In the genomic region with DNA sequence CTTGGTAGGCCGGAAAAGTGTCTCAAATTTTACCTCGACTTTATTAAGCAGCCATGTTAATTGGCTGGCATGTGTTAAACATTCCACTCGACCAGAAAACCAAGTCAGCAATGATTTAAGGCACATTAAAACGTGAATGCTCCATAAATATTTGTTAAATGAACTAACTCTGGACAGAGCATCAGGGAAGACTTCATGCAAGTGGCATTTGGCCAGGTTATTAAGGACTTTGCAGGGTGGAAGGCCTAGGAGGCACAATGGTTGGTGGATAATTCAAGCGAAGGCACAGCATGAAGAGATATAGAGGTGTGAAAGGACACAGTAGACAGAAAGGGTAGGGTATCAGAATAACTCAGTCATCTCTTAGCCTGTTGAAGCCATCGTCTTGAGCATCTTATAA, we compare ENCODE assay signal across 11 cellular contexts. TPM values are rescaled to one million over a fixed set of nuclear protein-coding genes. Genes with fewer than 3 reads are reported as not detected.
A peak's percentile ranks its signal among the peaks of the same experiment; 100 is the strongest.
DNase-seq lines count a peak whose midpoint lies in the region; ATAC-seq, FAIRE-seq and TF ChIP-seq lines count a peak whose summit lies in the region.
"Had no signal": no experiment of that assay in that cellular context is flagged by ENCODE, and none has a peak within 500 bp of the region (broad histone marks: within the 10 kb centered on the region; RNA-seq: fewer than 3 reads in every experiment).

No MANE protein-coding gene starts in this region.

- H3K9ac ChIP-seq in GM12878 (ENCODE audit: control insufficient read depth, insufficient read depth, low read length) (no peak overlapping the region), mesendoderm (ENCODE audit: low read length) (no peak overlapping the region)

- peaks cover 70% of the 10 kb centered on the region for H3K4me1 Mint-ChIP-seq in activated T-cell treated with anti-CD3 and anti-CD28 coated beads, Interleukin-2, amount 50 U/mL, for 72 hours (ENCODE audit: low read depth)

- H3K27ac ChIP-seq in GM12878 (ENCODE audit: control insufficient read depth, insufficient read depth): peak overlapping the region; percentile 25; the same call in 1 of the 2 replicates
- H3K27ac ChIP-seq in mesendoderm (ENCODE audit: low read depth, low read length): peak overlapping the region; percentile 47
- peak overlapping the region; percentile 39 to 67 for H3K27ac ChIP-seq in uterus

- CTCF ChIA-PET in GM12878 (lab: Yijun Ruan, JAX): interaction anchor here (1.1 kb wide), 1 partner anchor 159 kb away, joined by 3 read pairs; no protein-coding TSS in a partner anchor

- POLR2A ChIA-PET in GM12878 (lab: Charles Lee): interaction anchor here (1.6 kb wide), 1 partner anchor 18 kb away, joined by 3 read pairs; no protein-coding TSS in a partner anchor

- FAIRE-seq in GM12878 (lab: Jason Lieb, UNC) (no peak), GM12892 (lab: Jason Lieb, UNC) (no peak)

- no peak overlapping the region for H3K4me2 ChIP-seq in GM12878 (ENCODE audit: control insufficient read depth, insufficient read depth)
- H3K4me2 ChIP-seq in mesendoderm (ENCODE audit: low read length): no peak overlapping the region

- no peak for TF ChIP-seq EP300 in GM12878 (IDR thresholded peaks at IDR 0.05; ENCODE audit: borderline replicate concordance in 1 of 2, control insufficient read depth in 1 of 2, low read depth in 2 of 2, low read length in 2 of 2)

- peaks cover 0 to 3% of the 10 kb centered on the region in 2 donors for H3K36me3 Mint-ChIP-seq in activated naive CD4-positive, alpha-beta T cell treated with anti-CD3 and anti-CD28 coated beads, Interleukin-2, amount 50 U/mL, for 72 hours
- H3K36me3 Mint-ChIP-seq in activated T-cell treated with anti-CD3 and anti-CD28 coated beads, Interleukin-2, amount 50 U/mL, for 72 hours (ENCODE audit: insufficient read depth in 2 of 2): peaks cover 0 to under 1% of the 10 kb centered on the region in 2 donors

- H3K79me2 ChIP-seq in GM12878 (ENCODE audit: control insufficient read depth, insufficient read depth, low read length) (peaks cover 72% of the 10 kb centered on the region), mesendoderm (ENCODE audit: control insufficient read depth, insufficient read depth, low read length) (peaks cover 68% of the 10 kb centered on the region)

- no peak overlapping the region for H3K23ac ChIP-seq in mesendoderm (ENCODE audit: low read length)

- no peak overlapping the region for H4K8ac ChIP-seq in mesendoderm (ENCODE audit: low read depth, low read length)

- no peak overlapping the region for H2BK15ac ChIP-seq in mesendoderm (replicated peaks; ENCODE audit: low read depth)

- no peak overlapping the region for H3K56ac ChIP-seq in mesendoderm (ENCODE audit: low read length)

- TF ChIP-seq CTCF in GM12878 (IDR thresholded peaks at IDR 0.05 in 2 of 3, conservative IDR thresholded peaks at IDR 0.05 in 1 of 3; ENCODE audit: control insufficient read depth in 2 of 3, extremely low read depth in 1 of 3, insufficient read depth in 1 of 3, low read depth in 3 of 3, low read length in 3 of 3) (no peak), uterus (IDR thresholded peaks at IDR 0.05) (no peak)

- no peak for TF ChIP-seq POLR2A in GM12878 (IDR thresholded peaks at IDR 0.05; ENCODE audit: low read depth, low read length)
- no peak for TF ChIP-seq POLR2A in uterus (IDR thresholded peaks at IDR 0.05)
- TF ChIP-seq POLR2A in GM12892 (IDR thresholded peaks at IDR 0.05; ENCODE audit: low read depth, low read length): no peak

- H3K27me3 Mint-ChIP-seq in activated T-cell treated with anti-CD3 and anti-CD28 coated beads, Interleukin-2, amount 50 U/mL, for 72 hours (ENCODE audit: low read depth): no peaks in the 10 kb centered on the region

- ATAC-seq in activated naive CD4-positive, alpha-beta T cell treated with anti-CD3 and anti-CD28 coated beads, Interleukin-2, amount 50 U/mL, for 72 hours: no peak
- ATAC-seq in GM12878 (peak; percentile 32), GM19452 (IDR thresholded peaks at IDR 0.05; ENCODE audit: unreplicated experiment) (no peak)
- ATAC-seq in activated T-cell treated with anti-CD3 and anti-CD28 coated beads, Interleukin-2, amount 50 U/mL, for 72 hours (replicated peaks in 1 of 2): no peak
- ATAC-seq: sciatic nerve had no signal

- H2AFZ ChIP-seq in GM12878 (ENCODE audit: control insufficient read depth, low read depth, low read length): no peak overlapping the region
- H2AFZ ChIP-seq: hepatocyte had no signal

- H2BK5ac ChIP-seq in mesendoderm (ENCODE audit: low read length): no peak overlapping the region

- peaks cover 27% of the 10 kb centered on the region for H3K79me1 ChIP-seq in mesendoderm (ENCODE audit: low read length)

- no peak overlapping the region for H4K5ac ChIP-seq in mesendoderm (ENCODE audit: low read length)

- no peak overlapping the region for H3K4me3 Mint-ChIP-seq in activated T-cell treated with anti-CD3 and anti-CD28 coated beads, Interleukin-2, amount 50 U/mL, for 72 hours

- no TSS peak for BruUV-seq in GM12878 (replicated peaks; lab: Mats Ljungman, UMichigan)

- no peak overlapping the region for H2BK120ac ChIP-seq in mesendoderm (ENCODE audit: low read depth, low read length)

- H2AK5ac ChIP-seq in mesendoderm (ENCODE audit: low read length): no peak overlapping the region

- H3K4me1 ChIP-seq in GM12878 (ENCODE audit: control insufficient read depth, insufficient read depth, low read length): peaks cover 2% of the 10 kb centered on the region; the same call in 1 of the 2 replicates
- H3K4me1 ChIP-seq in mesendoderm (ENCODE audit: control insufficient read depth, low read depth, low read length): peaks cover 11% of the 10 kb centered on the region
- peaks cover 0 to 8% of the 10 kb centered on the region in 2 donors for H3K4me1 ChIP-seq in uterus

- H3K9me3 ChIP-seq in GM12878 (replicated peaks; ENCODE audit: control insufficient read depth, insufficient read depth, low read length): no peaks in the 10 kb centered on the region
- no peaks in the 10 kb centered on the region for H3K9me3 ChIP-seq in uterus

- peaks cover 0 to 5% of the 10 kb centered on the region in 2 experiments; a peak in 2 of 4 replicates for H3K36me3 ChIP-seq in GM12878 (ENCODE audit: control insufficient read depth in 2 of 2, insufficient read depth in 2 of 2, low read length in 1 of 2)
- no peaks in the 10 kb centered on the region for H3K36me3 ChIP-seq in mesendoderm (ENCODE audit: control insufficient read depth, insufficient read depth, low read length)
- no peaks in the 10 kb centered on the region for H3K36me3 ChIP-seq in uterus

- no peak for TF ChIP-seq RAD21 in GM12878 (IDR thresholded peaks at IDR 0.05; ENCODE audit: insufficient read depth, low read depth, low read length)

- H3K4ac ChIP-seq in mesendoderm (ENCODE audit: low read depth, low read length): no peak overlapping the region

- in situ Hi-C loops in GM12878 (cut with MboI): no loop called here

- 80% methylated on average over 6 of the region's 6 CpGs for WGBS in GM12878 (ENCODE audit: insufficient coverage, insufficient replicate concordance, low lambda C conversion rate, missing lambda C conversion rate)
- WGBS in mesendoderm (ENCODE audit: extremely low coverage, insufficient coverage, low lambda C conversion rate): no CpG with 5 or more reads among the region's 6 CpGs

- H3K18ac ChIP-seq in mesendoderm (ENCODE audit: low read length): no peak overlapping the region

- DNase-seq in activated naive CD4-positive, alpha-beta T cell treated with anti-CD3 and anti-CD28 coated beads, Interleukin-2, amount 50 U/mL, for 72 hours (ENCODE audit: low spot score in 2 of 2): no peak
- DNase-seq in activated naive CD4-positive, alpha-beta T cell (lab: John Stamatoyannopoulos, UW): no peak
- no peak for DNase-seq in GM12878 (ENCODE audit: low read depth, low spot score)
- no peak for DNase-seq in mesendoderm
- DNase-seq in uterus: no peak
- DNase-seq in activated T-cell treated with anti-CD3 and anti-CD28 coated beads, Interleukin-2, amount 50 U/mL, for 72 hours: no peak
- no peak for DNase-seq in GM12892 (ENCODE audit: insufficient read length)
- DNase-seq: activated naive CD4-positive, alpha-beta T cell treated with Interleukin-2 at 50 U/mL for 16 hours had no signal

- no peak overlapping the region for H3K4me3 ChIP-seq in GM12878
- H3K4me3 ChIP-seq in mesendoderm (ENCODE audit: low read length): no peak overlapping the region
- H3K4me3 ChIP-seq in uterus: no peak overlapping the region
- H3K4me3 ChIP-seq: hepatocyte had no signal

- RAD21 ChIA-PET in GM12878 (lab: Charles Lee; ENCODE audit: unreplicated experiment): no interaction called here

- H3K27me3 ChIP-seq in GM12878 (replicated peaks in 1 of 2; ENCODE audit: control insufficient read depth in 2 of 2, insufficient read depth in 2 of 2, low read length in 1 of 2): no peaks in the 10 kb centered on the region
- H3K27me3 ChIP-seq in mesendoderm (ENCODE audit: insufficient read depth, low read length, poor library complexity): no peaks in the 10 kb centered on the region
- H3K27me3 ChIP-seq in uterus: no peaks in the 10 kb centered on the region
- H3K27me3 ChIP-seq: hepatocyte had no signal

- intact Hi-C loops in GM12878 (cut with micrococcal nuclease; ENCODE audit: unreplicated experiment): no loop called here
- intact Hi-C loops in uterus (cut with DNase I; ENCODE audit: low total_unique reads): no loop called here

- H3K9me3 Mint-ChIP-seq in activated naive CD4-positive, alpha-beta T cell treated with anti-CD3 and anti-CD28 coated beads, Interleukin-2, amount 50 U/mL, for 72 hours: no peaks in the 10 kb centered on the region
- H3K9me3 Mint-ChIP-seq in activated T-cell treated with anti-CD3 and anti-CD28 coated beads, Interleukin-2, amount 50 U/mL, for 72 hours: no peaks in the 10 kb centered on the region

- no peaks in the 10 kb centered on the region for H4K20me1 ChIP-seq in GM12878 (ENCODE audit: control insufficient read depth, insufficient read depth)

- SMC1A ChIA-PET in GM12878 (lab: Charles Lee; ENCODE audit: uncharacterized antibody, unreplicated experiment): interaction anchor here (1.5 kb wide), 2 partner anchors 10 to 16 kb away, joined by 3 to 7 read pairs; no protein-coding TSS in a partner anchor

- peak overlapping the region; percentile 7 to 26 for H3K27ac Mint-ChIP-seq in activated naive CD4-positive, alpha-beta T cell treated with anti-CD3 and anti-CD28 coated beads, Interleukin-2, amount 50 U/mL, for 72 hours
- no peak overlapping the region for H3K27ac Mint-ChIP-seq in activated T-cell treated with anti-CD3 and anti-CD28 coated beads, Interleukin-2, amount 50 U/mL, for 72 hours

RNA-seq across cellular contexts. Expression of a gene that starts 23.0 kb away (rescaled TPM):
- total RNA-seq in activated naive CD4-positive, alpha-beta T cell treated with anti-CD3 and anti-CD28 coated beads, Interleukin-2, amount 50 U/mL, for 72 hours: 100 to 1,000 TPM in 1 of 2 donors, 10 to 100 TPM in 1; 84.6 to 134 TPM
- total RNA-seq in GM12878 (2013; cell fraction: nucleolus; rRNA removed): 309 and 344 TPM in 2 replicates
- total RNA-seq in GM12878 (2014; rRNA removed): 156 and 169 TPM in 2 replicates
- 187 and 191 TPM in 2 replicates for total RNA-seq in GM12878 (2014; rRNA removed; fragmentation: Illumina TruSeq; extraction: Trizol)
- 187 and 196 TPM in 2 replicates for total RNA-seq in GM12878 (2021)
- 55.1 TPM for polyA plus RNA-seq in GM12878 (2011; ENCODE audit: low read depth)
- 215 and 245 TPM in 2 replicates for polyA plus RNA-seq in GM12878 (2011; rRNA removed)
- 120 and 132 TPM in 2 replicates for polyA plus RNA-seq in GM12878 (2011; cell fraction: cytosol; rRNA removed)
- 189 and 251 TPM in 2 replicates for polyA plus RNA-seq in GM12878 (2011; cell fraction: nucleus; rRNA removed)
- 82.4 and 87.4 TPM in 2 replicates for polyA plus RNA-seq in GM12878 (2012)
- 241 and 312 TPM in 2 replicates for polyA plus RNA-seq in GM12878 (2014; fragmentation: Illumina TruSeq; extraction: Trizol)
- 100 to 1,000 TPM; 187 to 195 TPM for polyA plus RNA-seq in GM12878 (2014; fragmentation: Nextera tagmentation; extraction: Ambion mirVana)
- polyA plus RNA-seq in GM12878 (2014; rRNA removed): 162 and 163 TPM in 2 replicates
- 100 to 1,000 TPM; 226 to 229 TPM for polyA plus RNA-seq in GM12878 (2016; fragmentation: Nextera tagmentation; extraction: Ambion mirVana)
- 305 and 322 TPM in 2 replicates for polyA minus RNA-seq in GM12878 (2011; rRNA and poly(A)+ RNA removed)
- polyA minus RNA-seq in GM12878 (2011; cell fraction: cytosol; rRNA and poly(A)+ RNA removed): 104 and 118 TPM in 2 replicates
- polyA minus RNA-seq in GM12878 (2011; cell fraction: nucleus; rRNA and poly(A)+ RNA removed): 126 and 135 TPM in 2 replicates
- 130 TPM for polyA plus RNA-seq in mesendoderm (2013, experiment 1 of 2)
- 128 TPM for polyA plus RNA-seq in mesendoderm (2013, experiment 2 of 2)
- 10 to 100 TPM; 26.4 to 80.7 (median 48.4) TPM for total RNA-seq in uterus
- total RNA-seq in activated T-cell treated with anti-CD3 and anti-CD28 coated beads, Interleukin-2, amount 50 U/mL, for 72 hours: 100 to 1,000 TPM; 102 to 108 TPM
- 89.3 TPM for polyA plus RNA-seq in GM12892 (2012; ENCODE audit: missing spikeins)
